8 cellular contexts compared by ENCODE assay signal in genomic region chr13:77026783-77027621, GRCh38. TPM values are rescaled to one million over a fixed set of nuclear protein-coding genes. Genes with fewer than 3 reads are reported as not detected.
DNase-seq lines count a peak whose midpoint lies in the region; ATAC-seq, FAIRE-seq and TF ChIP-seq lines count a peak whose summit lies in the region.

FBXL3 (minus strand) TSS chr13:77027159; CDS start chr13:77021860, 5,299 bp downstream.

- no peaks in the 10 kb centered on the region for H3K9me3 Mint-ChIP-seq in stimulated activated naive CD8-positive, alpha-beta T cell treated with anti-CD3 and anti-CD28 coated beads, Interleukin-15, amount 100 ng/mL, for 72 hours

- peak within 1 kb of the TSS; percentile 95 for H3K27ac ChIP-seq in neural cell (ENCODE audit: low read length)

- no peaks in the 10 kb centered on the region for H3K36me3 ChIP-seq in neural cell (ENCODE audit: insufficient read depth, low read length)

- H3K4me1 Mint-ChIP-seq in stimulated activated naive CD8-positive, alpha-beta T cell treated with anti-CD3 and anti-CD28 coated beads, Interleukin-15, amount 100 ng/mL, for 72 hours: peaks cover 60% of the 10 kb centered on the region

- peaks cover 44% of the 10 kb centered on the region for H3K79me2 ChIP-seq in neural cell (replicated peaks; ENCODE audit: insufficient read depth, low read length)

- H3K9me3 ChIP-seq in neural cell (ENCODE audit: low read length): no peaks in the 10 kb centered on the region

- H3K27ac Mint-ChIP-seq in stimulated activated naive CD8-positive, alpha-beta T cell treated with anti-CD3 and anti-CD28 coated beads, Interleukin-15, amount 100 ng/mL, for 72 hours: peak within 1 kb of the TSS; percentile 99

- TF ChIP-seq RAD21 in neural cell (conservative IDR thresholded peaks at IDR 0.05): no peak

- peak; percentile 52 for FAIRE-seq in H54 (lab: Jason Lieb, UNC)

- TF ChIP-seq POLR2A in H54 (IDR thresholded peaks at IDR 0.05; ENCODE audit: low read depth, low read length): peak; percentile 68

- peak; percentile 67 for ATAC-seq in stimulated activated naive CD8-positive, alpha-beta T cell treated with anti-CD3 and anti-CD28 coated beads, Interleukin-15, amount 100 ng/mL, for 72 hours

- H3K9ac ChIP-seq in neural cell (ENCODE audit: low read length): peak within 1 kb of the TSS; percentile 94

- peak within 1 kb of the TSS; percentile 92 for H3K4me3 Mint-ChIP-seq in stimulated activated naive CD8-positive, alpha-beta T cell treated with anti-CD3 and anti-CD28 coated beads, Interleukin-15, amount 100 ng/mL, for 72 hours

- no peak for TF ChIP-seq CTCF in neural cell (IDR thresholded peaks at IDR 0.05; ENCODE audit: poor library complexity, severe bottlenecking)

- H3K27me3 Mint-ChIP-seq in stimulated activated naive CD8-positive, alpha-beta T cell treated with anti-CD3 and anti-CD28 coated beads, Interleukin-15, amount 100 ng/mL, for 72 hours: no peaks in the 10 kb centered on the region

- peaks cover 11% of the 10 kb centered on the region for H4K20me1 ChIP-seq in neural cell (ENCODE audit: insufficient read depth)

- H3K27me3 ChIP-seq in neural cell (ENCODE audit: insufficient read depth, low read depth, low read length): no peaks in the 10 kb centered on the region

- H3K4me2 ChIP-seq in neural cell (ENCODE audit: low read length): peak within 1 kb of the TSS; percentile 90

- peak within 1 kb of the TSS; percentile 90 for H2AFZ ChIP-seq in neural cell (ENCODE audit: low read depth, low read length)

- peak; percentile 92 for DNase-seq in ELR (ENCODE audit: low read depth)
- DNase-seq in H54 (ENCODE audit: insufficient read length, low spot score): peak; percentile 58
- DNase-seq in LoVo (ENCODE audit: low spot score): peak; percentile 86
- DNase-seq in SIG-M5 (lab: John Stamatoyannopoulos, UW): peak; percentile 66
- DNase-seq in activated gamma-delta T cell (lab: John Stamatoyannopoulos, UW): peak; percentile 72
- DNase-seq in fibroblast of the conjunctiva (ENCODE audit: low read depth): peak; percentile 89
- DNase-seq in stimulated activated naive CD8-positive, alpha-beta T cell treated with anti-CD3 and anti-CD28 coated beads, Interleukin-15, amount 100 ng/mL, for 72 hours: peak; percentile 83 to 84

- H3K9me2 ChIP-seq in neural cell (ENCODE audit: insufficient read depth, low read length): no peaks in the 10 kb centered on the region

- H3K4me3 ChIP-seq in neural cell (ENCODE audit: low read length): peak within 1 kb of the TSS; percentile 94

- no peak for TF ChIP-seq EP300 in neural cell (conservative IDR thresholded peaks at IDR 0.05; ENCODE audit: poor library complexity, severe bottlenecking)

- H3F3A ChIP-seq in neural cell (ENCODE audit: insufficient read depth, low read length, poor library complexity, severe bottlenecking): no peaks in the 10 kb centered on the region

TF ChIP-seq in neural cell, 6 proteins besides CTCF, POLR2A, EP300 and RAD21:
- TF ChIP-seq SMC3 (conservative IDR thresholded peaks at IDR 0.05; ENCODE audit: poor library complexity) (no peak), MXI1 (conservative IDR thresholded peaks at IDR 0.05; ENCODE audit: poor library complexity, severe bottlenecking) (peak; percentile 38), EZH2 (IDR thresholded peaks at IDR 0.05; ENCODE audit: borderline replicate concordance, insufficient read depth, low read length, poor library complexity, severe bottlenecking) (no peak), TAF1 (IDR thresholded peaks at IDR 0.05; ENCODE audit: low read depth) (peak; percentile 88), REST (IDR thresholded peaks at IDR 0.05; ENCODE audit: borderline replicate concordance) (peak; percentile 92), POLR2AphosphoS5 (IDR thresholded peaks at IDR 0.05) (peak; percentile 96)

RNA-seq across cellular contexts. Expression of gene FBXL3, which starts in this region (rescaled TPM):
- polyA plus RNA-seq in neural cell: 42.0 and 44.1 TPM in 2 replicates
- polyA minus RNA-seq in neural cell: 92.0 and 101 TPM in 2 replicates

Comparison
In these comparisons a context has a peak if more than half of its experiments do, and no peak if none do; other contexts are left out.
1. Peak in every context shown above with its lines: DNase-seq, ATAC-seq, H3K4me3 ChIP-seq and H3K27ac ChIP-seq.